ENCODE assay signal across 9 cellular contexts in the genomic region with DNA sequence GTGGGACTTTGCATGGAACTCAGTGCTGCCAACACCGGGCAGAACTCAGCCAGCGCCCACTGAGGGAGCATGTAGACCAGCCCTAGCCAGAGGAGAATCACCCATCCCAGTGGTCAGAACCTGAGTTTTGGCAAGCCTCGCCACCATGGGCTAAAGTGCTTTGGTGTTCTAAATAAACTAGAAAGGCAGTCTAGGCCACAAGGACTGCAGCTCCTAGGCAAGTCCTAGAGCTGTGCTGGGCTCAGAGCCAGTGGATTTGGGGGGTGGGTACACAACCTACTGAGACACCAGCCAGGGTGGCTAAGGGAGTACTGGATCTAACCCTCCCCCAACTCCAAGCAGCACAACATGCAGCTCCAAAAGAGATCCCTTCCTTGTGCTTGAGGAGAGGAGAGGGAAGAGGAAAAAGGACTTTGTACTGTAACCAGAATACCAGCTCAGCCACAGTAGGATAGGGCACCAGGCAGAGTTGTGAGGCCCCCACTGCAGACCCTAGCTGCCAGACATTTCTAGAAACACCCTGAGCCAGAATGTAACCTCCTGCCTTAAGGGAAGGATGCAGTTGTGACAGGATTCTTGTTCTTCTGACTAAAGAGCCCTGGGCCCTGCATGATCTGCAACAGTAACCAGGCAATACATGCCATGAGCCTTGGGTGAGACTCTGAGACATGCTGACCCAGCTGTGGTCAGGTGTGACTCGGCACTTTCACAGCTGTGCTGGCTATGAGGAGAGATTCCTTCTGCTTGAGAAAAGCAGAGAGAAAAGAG. TPM values are rescaled to one million over a fixed set of nuclear protein-coding genes. Genes with fewer than 3 reads are reported as not detected.
DNase-seq lines count a peak whose midpoint lies in the region; ATAC-seq and TF ChIP-seq lines count a peak whose summit lies in the region.
"Had no signal": no experiment of that assay in that cellular context is flagged by ENCODE, and none has a peak within 500 bp of the region (broad histone marks: within the 10 kb centered on the region; RNA-seq: fewer than 3 reads in every experiment).

No MANE protein-coding gene starts in this region.

- peak; percentile 48 for DNase-seq in AG08395 (ENCODE audit: low spot score)
- DNase-seq in epithelial cell of proximal tubule (ENCODE audit: low read depth), result peak; percentile 52
- DNase-seq in DMS79 (lab: John Stamatoyannopoulos, UW), result no peak
- DNase-seq in KG1 (lab: John Stamatoyannopoulos, UW), result no peak
- DNase-seq in activated T-cell treated with anti-CD3 and anti-CD28 coated beads, Interleukin-2, amount 50 U/mL, for 48 hours, result no peak
- DNase-seq: heart left ventricle had no signal

- no peak overlapping the region for H3K4me3 ChIP-seq in epithelial cell of proximal tubule (ENCODE audit: low read depth, low read length)
- H3K4me3 ChIP-seq: heart left ventricle had no signal

- ATAC-seq in GM21367 (IDR thresholded peaks at IDR 0.05; ENCODE audit: unreplicated experiment), result peak; percentile 68
- ATAC-seq in HG03558 (IDR thresholded peaks at IDR 0.05; ENCODE audit: extremely low read depth, unreplicated experiment), result peak; percentile 77
- ATAC-seq in HG03139 (IDR thresholded peaks at IDR 0.05; ENCODE audit: unreplicated experiment), result no peak

- TF ChIP-seq CTCF in epithelial cell of proximal tubule (conservative IDR thresholded peaks at IDR 0.05; ENCODE audit: low read depth, low read length), result no peak

RNA-seq across cellular contexts. Expression of gene GSDME, which starts 24.4 kb away (rescaled TPM):
- total RNA-seq in epithelial cell of proximal tubule, result 42.8 and 73.6 TPM in 2 replicates

Comparison
In these comparisons a context has a peak if more than half of its experiments do, and no peak if none do; other contexts are left out.
1. DNase-seq: peak in AG08395 (single experiment) and epithelial cell of proximal tubule (single experiment); none in DMS79 (single experiment), KG1 (single experiment) and activated T-cell treated with anti-CD3 and anti-CD28 coated beads, Interleukin-2, amount 50 U/mL, for 48 hours (0 of 2).